23 cellular contexts compared by ENCODE assay signal in genomic region chr11:67024966-67025365, GRCh38. TPM values are rescaled to one million over a fixed set of nuclear protein-coding genes. Genes with fewer than 3 reads are reported as not detected.
DNase-seq lines count a peak whose midpoint lies in the region; ATAC-seq and TF ChIP-seq lines count a peak whose summit lies in the region.
"Had no signal": no experiment of that assay in that cellular context is flagged by ENCODE, and none has a peak within 500 bp of the region (broad histone marks: within the 10 kb centered on the region; RNA-seq: fewer than 3 reads in every experiment).

No MANE protein-coding gene starts in this region.

- H3K4me3 Mint-ChIP-seq in activated T-helper 17 cell treated with anti-CD3 and anti-CD28 coated beads, Interleukin-2, amount 50 U/mL, for 72 hours = peak overlapping the region; percentile 67
- peak overlapping the region; percentile 18 for H3K4me3 Mint-ChIP-seq in neural progenitor cell

- H3K4me1 Mint-ChIP-seq in activated T-helper 17 cell treated with anti-CD3 and anti-CD28 coated beads, Interleukin-2, amount 50 U/mL, for 72 hours = peaks cover 20% of the 10 kb centered on the region
- H3K4me1 Mint-ChIP-seq in neural progenitor cell = peaks cover 3% of the 10 kb centered on the region

- DNase-seq in KG1 (lab: John Stamatoyannopoulos, UW) = peak; percentile 33
- no peak for DNase-seq in neural progenitor cell (ENCODE audit: low spot score)
- DNase-seq in upper lobe of right lung = no peak
- no peak for DNase-seq in coronary artery (ENCODE audit: low spot score)
- DNase-seq: activated B cell treated with CpG ODN at 0.5 μM for 24 hours, foreskin melanocyte, H9, kidney, NCI-H2081, NCI-H524 treated with DMSO at 0.1 percent for 48 hours, upper lobe of left lung had no signal

- no peak overlapping the region for H3K9ac ChIP-seq in neural progenitor cell

- no peaks in the 10 kb centered on the region for H3F3A ChIP-seq in DOHH2 (ENCODE audit: control insufficient read depth, insufficient read depth)
- H3F3A ChIP-seq in neural progenitor cell (ENCODE audit: low read depth) = peaks cover 6% of the 10 kb centered on the region

- peak; percentile 15 for ATAC-seq in activated T-helper 17 cell treated with anti-CD3 and anti-CD28 coated beads, Interleukin-2, amount 50 U/mL, for 72 hours (replicated peaks)
- ATAC-seq in upper lobe of right lung (no peak), GM18519 (IDR thresholded peaks at IDR 0.05; ENCODE audit: low FRiP score, unreplicated experiment) (no peak)
- ATAC-seq: HepG2 had no signal

- H3K36me3 ChIP-seq in DOHH2 (ENCODE audit: control insufficient read depth, low read length) (no peaks in the 10 kb centered on the region), neural progenitor cell (no peaks in the 10 kb centered on the region), upper lobe of right lung (no peaks in the 10 kb centered on the region)
- H3K36me3 ChIP-seq: upper lobe of left lung had no signal

- H4K20me1 ChIP-seq in DOHH2 (ENCODE audit: control insufficient read depth, insufficient read depth, low read depth, low read length) (no peaks in the 10 kb centered on the region), neural progenitor cell (ENCODE audit: low read depth) (peaks cover 13% of the 10 kb centered on the region)

- peaks cover 15% of the 10 kb centered on the region for H3K27me3 Mint-ChIP-seq in activated T-helper 17 cell treated with anti-CD3 and anti-CD28 coated beads, Interleukin-2, amount 50 U/mL, for 72 hours
- peaks cover 38% of the 10 kb centered on the region for H3K27me3 Mint-ChIP-seq in neural progenitor cell (ENCODE audit: insufficient read depth, low read depth)

- no peaks in the 10 kb centered on the region for H3K9me2 ChIP-seq in DOHH2 (replicated peaks; ENCODE audit: control insufficient read depth, low read length)

- H3K79me2 ChIP-seq in DOHH2 (ENCODE audit: control insufficient read depth, low read length) (no peaks in the 10 kb centered on the region), neural progenitor cell (ENCODE audit: low read depth) (no peaks in the 10 kb centered on the region)

- H3K4me1 ChIP-seq in DOHH2 (ENCODE audit: control insufficient read depth, low read length) (peaks cover 54% of the 10 kb centered on the region), neural progenitor cell (peaks cover 9% of the 10 kb centered on the region), upper lobe of right lung (peaks cover 11% of the 10 kb centered on the region)

- no peak overlapping the region for H2AFZ ChIP-seq in neural progenitor cell (replicated peaks)

- H3K9me3 ChIP-seq in DOHH2 (ENCODE audit: control insufficient read depth, insufficient read depth, low read length) = no peaks in the 10 kb centered on the region
- H3K9me3 ChIP-seq in neural progenitor cell (ENCODE audit: low read depth) = no peaks in the 10 kb centered on the region
- no peaks in the 10 kb centered on the region for H3K9me3 ChIP-seq in upper lobe of right lung
- H3K9me3 ChIP-seq: upper lobe of left lung had no signal

- TF ChIP-seq CTCF in DOHH2 (IDR thresholded peaks at IDR 0.05; ENCODE audit: low read depth, low read length, poor library complexity, severe bottlenecking) (no peak), neural progenitor cell (IDR thresholded peaks at IDR 0.05) (no peak), upper lobe of right lung (IDR thresholded peaks at IDR 0.05) (no peak), coronary artery (IDR thresholded peaks at IDR 0.05) (no peak)

- no peaks in the 10 kb centered on the region for H3K36me3 Mint-ChIP-seq in activated T-helper 17 cell treated with anti-CD3 and anti-CD28 coated beads, Interleukin-2, amount 50 U/mL, for 72 hours (ENCODE audit: low read depth)
- H3K36me3 Mint-ChIP-seq in neural progenitor cell = no peaks in the 10 kb centered on the region
- H3K36me3 Mint-ChIP-seq: activated naive CD8-positive, alpha-beta T cell treated with anti-CD3 and anti-CD28 coated beads, Interleukin-2, amount 10 ng/mL, durations not matched to agents 7 days and 5 days had no signal

- H3K27ac ChIP-seq in DOHH2 (ENCODE audit: low read depth, low read length) = no peak overlapping the region
- H3K27ac ChIP-seq in neural progenitor cell = no peak overlapping the region
- no peak overlapping the region for H3K27ac ChIP-seq in upper lobe of right lung
- H3K27ac ChIP-seq in coronary artery = peak overlapping the region in 1 of 2 donors; percentile 71
- H3K27ac ChIP-seq: epithelial cell of prostate, upper lobe of left lung had no signal

- intact Hi-C loops in upper lobe of right lung (cut with DNase I) = no loop called here

- no peak overlapping the region for H3K27ac Mint-ChIP-seq in activated T-helper 17 cell treated with anti-CD3 and anti-CD28 coated beads, Interleukin-2, amount 50 U/mL, for 72 hours
- H3K27ac Mint-ChIP-seq in neural progenitor cell = no peak overlapping the region
- H3K27ac Mint-ChIP-seq: activated B cell treated with CpG ODN at 0.5 μM for 24 hours; activated naive CD8-positive, alpha-beta T cell treated with anti-CD3 and anti-CD28 coated beads, Interleukin-2, amount 10 ng/mL, durations not matched to agents 7 days and 5 days; H9 had no signal

- no peak overlapping the region for H3K4me3 ChIP-seq in DOHH2 (ENCODE audit: low read length)
- no peak overlapping the region for H3K4me3 ChIP-seq in neural progenitor cell
- no peak overlapping the region for H3K4me3 ChIP-seq in upper lobe of right lung
- no peak overlapping the region for H3K4me3 ChIP-seq in coronary artery
- H3K4me3 ChIP-seq: lung, upper lobe of left lung had no signal

- peaks cover 65% of the 10 kb centered on the region for H3K27me3 ChIP-seq in DOHH2 (ENCODE audit: control insufficient read depth, low read length)
- peaks cover 50% of the 10 kb centered on the region for H3K27me3 ChIP-seq in neural progenitor cell
- peaks cover 22% of the 10 kb centered on the region for H3K27me3 ChIP-seq in upper lobe of right lung

- H3K9me3 Mint-ChIP-seq in activated T-helper 17 cell treated with anti-CD3 and anti-CD28 coated beads, Interleukin-2, amount 50 U/mL, for 72 hours = no peaks in the 10 kb centered on the region
- H3K9me3 Mint-ChIP-seq in neural progenitor cell = no peaks in the 10 kb centered on the region
- H3K9me3 Mint-ChIP-seq: activated B cell treated with CpG ODN at 0.5 μM for 24 hours; activated naive CD8-positive, alpha-beta T cell treated with anti-CD3 and anti-CD28 coated beads, Interleukin-2, amount 10 ng/mL, durations not matched to agents 7 days and 5 days had no signal

- peak overlapping the region; percentile 47 for H3K4me2 ChIP-seq in DOHH2 (ENCODE audit: low read length)
- H3K4me2 ChIP-seq in neural progenitor cell = no peak overlapping the region

RNA-seq across cellular contexts. Expression of gene SYT12, which starts 2.0 kb away (rescaled TPM):
- under 1 TPM in 1 of 2 donors, not detected in 1; 0.08 TPM for total RNA-seq in activated T-helper 17 cell treated with anti-CD3 and anti-CD28 coated beads, Interleukin-2, amount 50 U/mL, for 72 hours
- 0.50 and 0.67 TPM in 2 replicates for total RNA-seq in neural progenitor cell (ENCODE audit: low replicate concordance)
- total RNA-seq in upper lobe of right lung = not detected
- total RNA-seq: activated B cell treated with CpG ODN at 0.5 μM for 24 hours; activated naive CD8-positive, alpha-beta T cell treated with anti-CD3 and anti-CD28 coated beads, Interleukin-2, amount 10 ng/mL, durations not matched to agents 7 days and 5 days; myocyte; SK-MEL-5; skeletal muscle tissue had no signal

RNA-seq across cellular contexts. Expression of gene RHOD, which starts 31.7 kb away (rescaled TPM):
- 1 to 10 TPM in 1 of 2 donors, under 1 TPM in 1; 0.22 to 1.2 TPM for total RNA-seq in activated T-helper 17 cell treated with anti-CD3 and anti-CD28 coated beads, Interleukin-2, amount 50 U/mL, for 72 hours
- 6.6 and 10.0 TPM in 2 replicates for total RNA-seq in neural progenitor cell (ENCODE audit: low replicate concordance)
- 16.7 TPM for total RNA-seq in upper lobe of right lung
- total RNA-seq: activated B cell treated with CpG ODN at 0.5 μM for 24 hours, SK-MEL-5 had no signal

RNA-seq across cellular contexts. Expression of gene C11orf86, which starts 49.9 kb away (rescaled TPM):
- total RNA-seq in activated T-helper 17 cell treated with anti-CD3 and anti-CD28 coated beads, Interleukin-2, amount 50 U/mL, for 72 hours = not detected
- total RNA-seq in neural progenitor cell (ENCODE audit: low replicate concordance) = not detected in 2 replicates
- total RNA-seq in upper lobe of right lung = not detected
- total RNA-seq: activated B cell treated with CpG ODN at 0.5 μM for 24 hours; activated naive CD8-positive, alpha-beta T cell treated with anti-CD3 and anti-CD28 coated beads, Interleukin-2, amount 10 ng/mL, durations not matched to agents 7 days and 5 days; dermis microvascular lymphatic vessel endothelial cell; H9; kidney; lung; myocyte; posterior vena cava; SK-MEL-5; skeletal muscle tissue; upper lobe of left lung had no signal
